1 cellular context compared by ENCODE assay signal in the genomic region with DNA sequence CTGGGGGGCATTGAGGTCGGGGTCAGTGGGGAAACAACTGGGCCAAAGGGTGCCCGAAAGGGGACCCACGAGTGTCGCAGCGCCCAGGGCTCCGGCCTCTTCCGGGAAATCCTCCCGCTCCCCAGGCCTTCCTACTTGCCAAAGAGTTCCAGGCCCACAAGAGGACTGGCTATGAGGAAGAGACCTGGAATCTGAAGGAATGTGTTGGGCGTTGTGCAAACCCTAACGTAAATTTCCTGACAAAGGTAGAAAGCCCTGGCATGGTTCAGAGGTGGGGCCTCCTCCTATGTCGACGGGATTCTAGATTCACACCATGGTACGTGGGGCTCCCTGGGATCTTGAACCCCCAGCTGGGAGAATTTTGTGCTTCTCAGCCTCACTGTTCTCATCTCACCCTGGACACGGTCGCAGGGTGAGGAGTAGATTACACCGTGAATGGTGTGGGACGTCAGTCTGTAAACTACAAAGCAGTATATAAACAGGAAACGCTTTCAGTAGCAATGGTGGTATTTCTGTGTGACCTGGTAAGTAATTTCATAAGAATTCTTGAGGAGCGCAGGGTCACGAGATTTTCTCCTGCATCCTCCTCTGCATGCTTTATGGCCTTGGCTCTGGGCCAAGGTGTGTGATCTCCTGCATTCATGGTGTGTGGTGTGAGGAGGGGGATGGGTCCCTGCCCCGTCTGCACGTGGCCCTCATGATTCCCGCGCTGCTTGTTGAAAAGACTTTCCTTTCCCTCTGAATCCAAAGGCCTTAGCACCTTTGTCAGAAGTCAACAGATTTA.
A peak's percentile ranks its signal among the peaks of the same experiment; 100 is the strongest.
TF ChIP-seq lines count a peak whose summit lies in the region.

No MANE protein-coding gene starts in this region.

TF ChIP-seq in IMR-90, 13 proteins besides CTCF, POLR2A, EP300 and RAD21:
- TF ChIP-seq MXI1 (IDR thresholded peaks at IDR 0.05; ENCODE audit: borderline replicate concordance, low read depth, low read length): no peak
- no peak for TF ChIP-seq MAFK (IDR thresholded peaks at IDR 0.05; ENCODE audit: low read depth, low read length)
- 0 out of 2 replicates have a peak, but pooled peaks have one; percentile 5 for TF ChIP-seq FOS (IDR thresholded peaks at IDR 0.05; ENCODE audit: low read depth, low read length)
- TF ChIP-seq CEBPB (IDR thresholded peaks at IDR 0.05; ENCODE audit: low read depth, low read length): peak; percentile 70
- TF ChIP-seq NFE2L2 (IDR thresholded peaks at IDR 0.05; ENCODE audit: low read depth, low read length): no peak
- 0 out of 2 replicates have a peak, but pooled peaks have one; percentile 14 for TF ChIP-seq RFX5 (IDR thresholded peaks at IDR 0.05; ENCODE audit: low read depth, low read length)
- TF ChIP-seq, protein P1, sequence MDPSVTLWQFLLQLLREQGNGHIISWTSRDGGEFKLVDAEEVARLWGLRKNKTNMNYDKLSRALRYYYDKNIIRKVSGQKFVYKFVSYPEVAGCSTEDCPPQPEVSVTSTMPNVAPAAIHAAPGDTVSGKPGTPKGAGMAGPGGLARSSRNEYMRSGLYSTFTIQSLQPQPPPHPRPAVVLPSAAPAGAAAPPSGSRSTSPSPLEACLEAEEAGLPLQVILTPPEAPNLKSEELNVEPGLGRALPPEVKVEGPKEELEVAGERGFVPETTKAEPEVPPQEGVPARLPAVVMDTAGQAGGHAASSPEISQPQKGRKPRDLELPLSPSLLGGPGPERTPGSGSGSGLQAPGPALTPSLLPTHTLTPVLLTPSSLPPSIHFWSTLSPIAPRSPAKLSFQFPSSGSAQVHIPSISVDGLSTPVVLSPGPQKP (IDR thresholded peaks at IDR 0.05; ENCODE audit: borderline replicate concordance, low read depth, low read length): no peak
- TF ChIP-seq, protein P2, sequence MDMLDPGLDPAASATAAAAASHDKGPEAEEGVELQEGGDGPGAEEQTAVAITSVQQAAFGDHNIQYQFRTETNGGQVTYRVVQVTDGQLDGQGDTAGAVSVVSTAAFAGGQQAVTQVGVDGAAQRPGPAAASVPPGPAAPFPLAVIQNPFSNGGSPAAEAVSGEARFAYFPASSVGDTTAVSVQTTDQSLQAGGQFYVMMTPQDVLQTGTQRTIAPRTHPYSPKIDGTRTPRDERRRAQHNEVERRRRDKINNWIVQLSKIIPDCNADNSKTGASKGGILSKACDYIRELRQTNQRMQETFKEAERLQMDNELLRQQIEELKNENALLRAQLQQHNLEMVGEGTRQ (IDR thresholded peaks at IDR 0.05; ENCODE audit: low read depth, low read length): peak; percentile 57; the same call in 1 of the 2 replicates
- no peak for TF ChIP-seq MAZ (IDR thresholded peaks at IDR 0.05; ENCODE audit: borderline replicate concordance, low read depth, low read length)
- TF ChIP-seq SMC3 (IDR thresholded peaks at IDR 0.05; ENCODE audit: low read depth, low read length): no peak
- no peak for TF ChIP-seq RCOR1 (IDR thresholded peaks at IDR 0.05; ENCODE audit: insufficient replicate concordance, low read length)
- TF ChIP-seq CHD1 (IDR thresholded peaks at IDR 0.05; ENCODE audit: low read depth, low read length): no peak
- TF ChIP-seq BHLHE40 (IDR thresholded peaks at IDR 0.05; ENCODE audit: low read depth, low read length): peak; percentile 94
